ENCODE assay signal across 9 cellular contexts in genomic region chr17:78173025-78173715, GRCh38. TPM values are rescaled to one million over a fixed set of nuclear protein-coding genes. Genes with fewer than 3 reads are reported as not detected.
DNase-seq lines count a peak whose midpoint lies in the region; ATAC-seq and TF ChIP-seq lines count a peak whose summit lies in the region.
"Had no signal": no experiment of that assay in that cellular context is flagged by ENCODE, and none has a peak within 500 bp of the region (broad histone marks: within the 10 kb centered on the region; RNA-seq: fewer than 3 reads in every experiment).

No MANE protein-coding gene starts in this region.

- H3K4me3 Mint-ChIP-seq in activated CD4-positive, alpha-beta T cell treated with anti-CD3 and anti-CD28 coated beads, Interleukin-2, amount 10 ng/mL, durations not matched to agents 7 days and 5 days = peak overlapping the region; percentile 15
- peak overlapping the region in 2 of 3 donors; percentile 0 to 66 for H3K4me3 Mint-ChIP-seq in T-cell

- POLR2A ChIA-PET in activated CD4-positive, alpha-beta T cell treated with anti-CD3 and anti-CD28 coated beads, Interleukin-2, amount 10 ng/mL, durations not matched to agents 7 days and 5 days (lab: Charles Lee) = interaction anchor here (0.7 kb wide), 1 partner anchor 526 kb away, joined by 3 read pairs; no protein-coding TSS in a partner anchor
- POLR2A ChIA-PET in T-cell (lab: Charles Lee) = no interaction called here

- H3K4me1 ChIP-seq in iPS-20b (ENCODE audit: insufficient read depth, low read length) (peaks cover 15% of the 10 kb centered on the region), tibial artery (peaks cover 11 to 73% (median 58%) of the 10 kb centered on the region in 4 donors), mammary epithelial cell (ENCODE audit: insufficient read depth, low read length) (peaks cover 5% of the 10 kb centered on the region)

- no peaks in the 10 kb centered on the region for H3K27me3 ChIP-seq in iPS-20b (ENCODE audit: insufficient read depth, low read length)
- no peaks in the 10 kb centered on the region for H3K27me3 ChIP-seq in tibial artery
- no peaks in the 10 kb centered on the region for H3K27me3 ChIP-seq in mammary epithelial cell (ENCODE audit: insufficient read depth, low read length)

- no peaks in the 10 kb centered on the region for H3K27me3 Mint-ChIP-seq in activated CD4-positive, alpha-beta T cell treated with anti-CD3 and anti-CD28 coated beads, Interleukin-2, amount 10 ng/mL, durations not matched to agents 7 days and 5 days
- no peaks in the 10 kb centered on the region for H3K27me3 Mint-ChIP-seq in T-cell

- H3K9ac ChIP-seq in iPS-20b (ENCODE audit: low read depth, low read length) = 0 out of 2 replicates have a peak overlapping the region, but pooled peaks have one; percentile 20
- H3K9ac ChIP-seq in mammary epithelial cell (ENCODE audit: insufficient read depth, low read length) = no peak overlapping the region

- no peaks in the 10 kb centered on the region for H4K20me1 ChIP-seq in mammary epithelial cell (ENCODE audit: insufficient read depth, low read length)

- peaks cover 46% of the 10 kb centered on the region for H3K36me3 ChIP-seq in iPS-20b (ENCODE audit: insufficient read depth, low read depth, low read length)
- H3K36me3 ChIP-seq in tibial artery = peaks cover 5 to 30% (median 8%) of the 10 kb centered on the region in 3 donors
- H3K36me3 ChIP-seq in mammary epithelial cell (ENCODE audit: insufficient read depth, low read length) = peaks cover 2% of the 10 kb centered on the region

- dilution Hi-C loops in mammary epithelial cell (cut with HindIII; ENCODE audit: low sequenced_read_pairs) = loop anchor here (5.0 to 10.0 kb wide), 3 partner anchors 54 to 358 kb away; no protein-coding TSS in a partner anchor

- H3K4me3 ChIP-seq in iPS-20b (ENCODE audit: low read length) (no peak overlapping the region), tibial artery (no peak overlapping the region), mammary epithelial cell (replicated peaks in 1 of 3; ENCODE audit: insufficient read depth in 1 of 3, low read depth in 2 of 3, low read length in 3 of 3) (no peak overlapping the region)

- H3K27ac ChIP-seq in iPS-20b (ENCODE audit: low read length) (no peak overlapping the region), tibial artery (peak overlapping the region; percentile 71 to 73), mammary epithelial cell (ENCODE audit: insufficient read depth, low read depth, low read length) (no peak overlapping the region)

- 99% methylated on average over 10 of the region's 11 CpGs for WGBS in mammary epithelial cell (ENCODE audit: low coverage, missing lambda C conversion rate)

- ATAC-seq in T-cell (replicated peaks in 1 of 4) = peak; percentile 33 to 48 (median 40)

- no peaks in the 10 kb centered on the region for H3K79me2 ChIP-seq in mammary epithelial cell (ENCODE audit: insufficient read depth, low read length)

- TF ChIP-seq CTCF in tibial artery (IDR thresholded peaks at IDR 0.05) (no peak), mammary epithelial cell (conservative IDR thresholded peaks at IDR 0.05 in 1 of 2, IDR thresholded peaks at IDR 0.05 in 1 of 2; ENCODE audit: extremely low read depth in 1 of 2, insufficient read depth in 1 of 2, low read depth in 1 of 2, low read length in 2 of 2) (no peak)

- no peak overlapping the region for H3K4me2 ChIP-seq in mammary epithelial cell (ENCODE audit: insufficient read depth, low read depth, low read length)

- CTCF ChIA-PET in activated CD4-positive, alpha-beta T cell treated with anti-CD3 and anti-CD28 coated beads, Interleukin-2, amount 10 ng/mL, durations not matched to agents 7 days and 5 days (lab: Charles Lee) = interaction anchor here (0.6 kb wide), 1 partner anchor 57 kb away, joined by 3 read pairs; no protein-coding TSS in a partner anchor
- CTCF ChIA-PET in T-cell (lab: Charles Lee) (no interaction called here), mammary epithelial cell (lab: Charles Lee; ENCODE audit: low non-redundant PET) (no interaction called here)

- H3K9me3 Mint-ChIP-seq in activated CD4-positive, alpha-beta T cell treated with anti-CD3 and anti-CD28 coated beads, Interleukin-2, amount 10 ng/mL, durations not matched to agents 7 days and 5 days = no peaks in the 10 kb centered on the region
- no peaks in the 10 kb centered on the region for H3K9me3 Mint-ChIP-seq in T-cell

- H3K27ac Mint-ChIP-seq in activated CD4-positive, alpha-beta T cell treated with anti-CD3 and anti-CD28 coated beads, Interleukin-2, amount 10 ng/mL, durations not matched to agents 7 days and 5 days = peak overlapping the region; percentile 92
- H3K27ac Mint-ChIP-seq in T-cell = peak overlapping the region; percentile 90 to 91

- no peak overlapping the region for H2AFZ ChIP-seq in mammary epithelial cell (ENCODE audit: low read depth, low read length)

- H3K4me1 Mint-ChIP-seq in activated CD4-positive, alpha-beta T cell treated with anti-CD3 and anti-CD28 coated beads, Interleukin-2, amount 10 ng/mL, durations not matched to agents 7 days and 5 days = peaks cover 64% of the 10 kb centered on the region
- H3K4me1 Mint-ChIP-seq in T-cell = peaks cover 50 to 68% (median 67%) of the 10 kb centered on the region in 3 donors

- DNase-seq in activated CD4-positive, alpha-beta T cell treated with anti-CD3 and anti-CD28 coated beads, Interleukin-2, amount 10 ng/mL, durations not matched to agents 7 days and 5 days = peak; percentile 44
- no peak for DNase-seq in activated CD4-positive, alpha-beta T cell treated with anti-CD3 and anti-CD28 coated beads for 1 hour
- DNase-seq in T-cell = peak in 3 of 34 experiments; percentile 14 to 22 (median 20)
- no peak for DNase-seq in tibial artery
- DNase-seq in SHP77 treated with DMSO at 0.1 percent for 48 hours (lab: John Stamatoyannopoulos, UW) = no peak
- no peak for DNase-seq in NCI-H524 treated with DMSO at 0.1 percent for 48 hours (lab: John Stamatoyannopoulos, UW)
- no peak for DNase-seq in mammary epithelial cell

- no TSS peak for BruUV-seq in mammary epithelial cell (replicated peaks; lab: Mats Ljungman, UMichigan)

- intact Hi-C loops in tibial artery (cut with DNase I; ENCODE audit: low total_unique reads) = no loop called here
- intact Hi-C loops in mammary epithelial cell (cut with micrococcal nuclease) = no loop called here

- H3K36me3 Mint-ChIP-seq in activated CD4-positive, alpha-beta T cell treated with anti-CD3 and anti-CD28 coated beads, Interleukin-2, amount 10 ng/mL, durations not matched to agents 7 days and 5 days (ENCODE audit: low read depth) = peaks cover 30% of the 10 kb centered on the region
- peaks cover 4% of the 10 kb centered on the region for H3K36me3 Mint-ChIP-seq in T-cell

- no peaks in the 10 kb centered on the region for H3K9me3 ChIP-seq in iPS-20b (ENCODE audit: insufficient read depth, low read depth, low read length)
- no peaks in the 10 kb centered on the region for H3K9me3 ChIP-seq in tibial artery
- no peaks in the 10 kb centered on the region for H3K9me3 ChIP-seq in mammary epithelial cell (replicated peaks; ENCODE audit: insufficient read depth, low read length)

- in situ Hi-C loops in mammary epithelial cell (cut with MboI; ENCODE audit: low sequenced_read_pairs in 2 of 2) = no loop called here

RNA-seq across cellular contexts. Expression of gene SYNGR2, which starts 4.8 kb away (rescaled TPM):
- 10 to 100 TPM; 49.7 to 57.6 TPM for total RNA-seq in activated CD4-positive, alpha-beta T cell treated with anti-CD3 and anti-CD28 coated beads, Interleukin-2, amount 10 ng/mL, durations not matched to agents 7 days and 5 days
- total RNA-seq in T-cell (10 to 100 TPM; 56.0 to 86.3 (median 74.6) TPM), mammary epithelial cell (10 to 100 TPM; 39.0 to 72.6 TPM)
- polyA plus RNA-seq in mammary epithelial cell = 48.7 TPM
- 53.3 TPM for polyA minus RNA-seq in mammary epithelial cell

RNA-seq across cellular contexts. Expression of gene TK1, which starts 13.7 kb away (rescaled TPM):
- 100 to 1,000 TPM; 121 to 136 TPM for total RNA-seq in activated CD4-positive, alpha-beta T cell treated with anti-CD3 and anti-CD28 coated beads, Interleukin-2, amount 10 ng/mL, durations not matched to agents 7 days and 5 days
- total RNA-seq in T-cell = 1 to 10 TPM; 1.6 to 3.3 (median 2.2) TPM
- total RNA-seq in mammary epithelial cell = 10 to 100 TPM in 1 of 2 donors, 1 to 10 TPM in 1; 7.7 to 79.5 TPM
- polyA plus RNA-seq in mammary epithelial cell = 155 TPM
- polyA minus RNA-seq in mammary epithelial cell = 121 TPM

RNA-seq across cellular contexts. Expression of gene AFMID, which starts 14.0 kb away (rescaled TPM):
- 10 to 100 TPM; 16.8 to 17.0 TPM for total RNA-seq in activated CD4-positive, alpha-beta T cell treated with anti-CD3 and anti-CD28 coated beads, Interleukin-2, amount 10 ng/mL, durations not matched to agents 7 days and 5 days
- total RNA-seq in T-cell (1 to 10 TPM; 2.3 to 5.9 (median 3.4) TPM), mammary epithelial cell (10 to 100 TPM; 16.5 to 32.5 TPM)
- 21.2 TPM for polyA plus RNA-seq in mammary epithelial cell
- polyA minus RNA-seq in mammary epithelial cell = 59.7 TPM

RNA-seq across cellular contexts. Expression of gene C17orf99, which starts 27.0 kb away (rescaled TPM):
- not detected for total RNA-seq in activated CD4-positive, alpha-beta T cell treated with anti-CD3 and anti-CD28 coated beads, Interleukin-2, amount 10 ng/mL, durations not matched to agents 7 days and 5 days
- under 1 TPM in 1 of 5 donors, not detected in 4; 0.73 TPM for total RNA-seq in T-cell
- total RNA-seq in mammary epithelial cell = under 1 TPM; 0.17 to 0.80 TPM
- polyA plus RNA-seq in mammary epithelial cell = 0.14 TPM
- not detected for polyA minus RNA-seq in mammary epithelial cell
- polyA plus RNA-seq: AG04450 had no signal

RNA-seq across cellular contexts. Expression of gene BIRC5, which starts 40.9 kb away (rescaled TPM):
- 100 to 1,000 TPM; 113 to 117 TPM for total RNA-seq in activated CD4-positive, alpha-beta T cell treated with anti-CD3 and anti-CD28 coated beads, Interleukin-2, amount 10 ng/mL, durations not matched to agents 7 days and 5 days
- total RNA-seq in T-cell = 1 to 10 TPM in 3 of 5 donors, under 1 TPM in 2; 0.67 to 1.9 (median 1.3) TPM
- 10 to 100 TPM in 1 of 2 donors, under 1 TPM in 1; 0.83 to 44.8 TPM for total RNA-seq in mammary epithelial cell
- polyA plus RNA-seq in mammary epithelial cell = 52.0 TPM
- polyA minus RNA-seq in mammary epithelial cell = 33.8 TPM

Comparison
In these comparisons a context has a peak if more than half of its experiments do, and no peak if none do; other contexts are left out.
1. H3K27ac ChIP-seq: peak in tibial artery (2 of 2); none in iPS-20b (single experiment) and mammary epithelial cell (single experiment).